17 cellular contexts compared by ENCODE assay signal in genomic region chr16:13042291-13042690, GRCh38.
DNase-seq lines count a peak whose midpoint lies in the region; ATAC-seq, FAIRE-seq and TF ChIP-seq lines count a peak whose summit lies in the region.
"Had no signal": no experiment of that assay in that cellular context is flagged by ENCODE, and none has a peak within 500 bp of the region (broad histone marks: within the 10 kb centered on the region; RNA-seq: fewer than 3 reads in every experiment).

No MANE protein-coding gene starts in this region.

- peaks cover 22% of the 10 kb centered on the region for H3K4me1 Mint-ChIP-seq in neural progenitor cell
- H3K4me1 Mint-ChIP-seq: CD4-positive, CD25-positive, alpha-beta regulatory T cell; CD8-positive, alpha-beta memory T cell had no signal

- H3K27ac Mint-ChIP-seq in neural progenitor cell, result no peak overlapping the region
- H3K27ac Mint-ChIP-seq: CD4-positive, CD25-positive, alpha-beta regulatory T cell; CD8-positive, alpha-beta memory T cell had no signal

- H3K4me1 ChIP-seq in neural progenitor cell, result peaks cover 40% of the 10 kb centered on the region
- no peaks in the 10 kb centered on the region for H3K4me1 ChIP-seq in mucosa of descending colon (ENCODE audit: low read depth)
- H3K4me1 ChIP-seq: BE2C had no signal

- ATAC-seq in mucosa of descending colon (no peak), GM21367 (IDR thresholded peaks at IDR 0.05; ENCODE audit: unreplicated experiment) (no peak)

- no peak overlapping the region for H3K27ac ChIP-seq in neural progenitor cell
- H3K27ac ChIP-seq: GM23248 had no signal

- FAIRE-seq in D721Med (lab: Jason Lieb, UNC), result peak; percentile 29
- FAIRE-seq: G401.6, GM12891, GM19239, HTR-8/SVneo had no signal

- H3K27me3 ChIP-seq in neural progenitor cell, result no peaks in the 10 kb centered on the region
- H3K27me3 ChIP-seq: BE2C had no signal

- H3K36me3 ChIP-seq in neural progenitor cell (no peaks in the 10 kb centered on the region), mucosa of descending colon (ENCODE audit: low read depth) (no peaks in the 10 kb centered on the region)
- H3K36me3 ChIP-seq: BE2C had no signal

- intact Hi-C loops in mucosa of descending colon (cut with DNase I, micrococcal nuclease), result no loop called here

- no peaks in the 10 kb centered on the region for H3K27me3 Mint-ChIP-seq in neural progenitor cell (ENCODE audit: insufficient read depth, low read depth)
- H3K27me3 Mint-ChIP-seq: CD4-positive, CD25-positive, alpha-beta regulatory T cell had no signal

- no peaks in the 10 kb centered on the region for H3K36me3 Mint-ChIP-seq in neural progenitor cell
- H3K36me3 Mint-ChIP-seq: CD4-positive, CD25-positive, alpha-beta regulatory T cell; CD8-positive, alpha-beta memory T cell had no signal

- H2AFZ ChIP-seq in neural progenitor cell (replicated peaks), result no peak overlapping the region
- H2AFZ ChIP-seq: GM23248 had no signal

- TF ChIP-seq CTCF in D721Med (IDR thresholded peaks at IDR 0.05; ENCODE audit: insufficient read depth, missing control alignments) (no peak), neural progenitor cell (IDR thresholded peaks at IDR 0.05) (no peak), mucosa of descending colon (IDR thresholded peaks at IDR 0.05) (no peak)

- no peak overlapping the region for H3K4me3 ChIP-seq in neural progenitor cell
- H3K4me3 ChIP-seq in mucosa of descending colon, result no peak overlapping the region
- H3K4me3 ChIP-seq: GM23248 had no signal

- H3K9me3 ChIP-seq in neural progenitor cell (ENCODE audit: low read depth), result no peaks in the 10 kb centered on the region
- peaks cover 6% of the 10 kb centered on the region for H3K9me3 ChIP-seq in mucosa of descending colon
- H3K9me3 ChIP-seq: BE2C had no signal

- H4K20me1 ChIP-seq in neural progenitor cell (ENCODE audit: low read depth), result no peaks in the 10 kb centered on the region

- H3K4me2 ChIP-seq in neural progenitor cell, result peak overlapping the region; percentile 69

- peaks cover 4% of the 10 kb centered on the region for H3K79me2 ChIP-seq in neural progenitor cell (ENCODE audit: low read depth)

- no peak overlapping the region for H3K4me3 Mint-ChIP-seq in neural progenitor cell
- H3K4me3 Mint-ChIP-seq: CD4-positive, CD25-positive, alpha-beta regulatory T cell; CD8-positive, alpha-beta memory T cell had no signal

- H3K9ac ChIP-seq in neural progenitor cell, result no peak overlapping the region
- H3K9ac ChIP-seq: GM23248 had no signal

- no peaks in the 10 kb centered on the region for H3K9me3 Mint-ChIP-seq in neural progenitor cell

- peaks cover 41% of the 10 kb centered on the region for H3F3A ChIP-seq in neural progenitor cell (ENCODE audit: low read depth)

- DNase-seq in D721Med (ENCODE audit: insufficient read length, low spot score) (no peak), foreskin melanocyte (peak; percentile 0), neural progenitor cell (ENCODE audit: low spot score) (no peak), mucosa of descending colon (no peak), NCI-H2081 treated with DMSO at 0.1 percent for 48 hours (lab: John Stamatoyannopoulos, UW) (no peak), nucleus accumbens (lab: John Stamatoyannopoulos, UW) (no peak)
- DNase-seq: BE2C; CD4-positive, CD25-positive, alpha-beta regulatory T cell; CD8-positive, alpha-beta memory T cell; GM23248; HCEC 1CT; IMR-90 had no signal
